ENCODE assay signal across 8 cellular contexts in the genomic region with DNA sequence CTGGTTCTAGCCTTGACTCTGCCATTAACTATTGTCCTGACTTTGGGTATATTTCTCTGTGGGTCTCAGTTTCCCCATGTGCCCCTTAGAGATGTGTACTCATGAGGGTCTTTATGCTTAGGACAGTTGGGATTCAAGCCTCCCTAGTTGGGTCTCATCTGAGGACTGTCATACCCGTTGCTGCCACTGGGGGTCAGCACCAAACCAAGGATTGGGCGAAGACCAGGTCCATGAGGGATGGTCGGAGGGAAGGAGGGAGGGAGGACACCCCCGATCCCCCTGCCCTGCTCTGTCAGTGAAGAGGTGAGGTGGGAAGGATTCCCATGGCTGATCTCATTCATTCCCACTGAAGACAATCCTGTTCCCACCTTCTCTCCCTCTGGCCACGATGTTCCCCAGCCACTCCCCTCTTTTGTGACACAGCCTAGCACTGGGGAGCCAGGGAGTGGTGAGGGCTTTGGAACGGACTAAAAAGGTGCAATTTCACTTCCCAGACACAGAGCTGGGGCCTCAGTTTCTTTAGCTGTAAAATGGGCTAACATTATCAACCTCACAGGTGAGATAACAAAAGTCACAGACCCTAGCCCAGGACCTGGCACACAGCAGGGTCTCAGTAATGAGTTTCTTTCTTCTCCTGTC. TPM values are rescaled to one million over a fixed set of nuclear protein-coding genes. Genes with fewer than 3 reads are reported as not detected.
A peak's percentile ranks its signal among the peaks of the same experiment; 100 is the strongest.
DNase-seq lines count a peak whose midpoint lies in the region; ATAC-seq and TF ChIP-seq lines count a peak whose summit lies in the region.

No MANE protein-coding gene starts in this region.

- no peaks in the 10 kb centered on the region for H3K4me1 ChIP-seq in gastrocnemius medialis

- intact Hi-C loops in left cardiac atrium (cut with DNase I) (loop anchor here (1.0 to 10.0 kb wide), 3 partner anchors 51 to 87 kb away; partner anchors contain the start of gene RPS3 (in 1 of the 2)), gastrocnemius medialis (cut with DNase I; ENCODE audit: low total_unique reads) (loop anchor here (1.0 kb wide), 1 partner anchor 87 kb away; no protein-coding TSS in a partner anchor)

- H3K36me3 Mint-ChIP-seq in activated naive CD8-positive, alpha-beta T cell treated with anti-CD3 and anti-CD28 coated beads, Interleukin-2, amount 50 U/mL, for 24 hours (ENCODE audit: low read depth): no peaks in the 10 kb centered on the region

- no peaks in the 10 kb centered on the region for H3K27me3 ChIP-seq in SU-DHL-6 (ENCODE audit: low read length)
- no peaks in the 10 kb centered on the region for H3K27me3 ChIP-seq in gastrocnemius medialis

- no peaks in the 10 kb centered on the region for H3F3A ChIP-seq in SU-DHL-6 (ENCODE audit: insufficient read depth)

- H3K9me3 ChIP-seq in SU-DHL-6 (ENCODE audit: insufficient read depth, low read length): no peaks in the 10 kb centered on the region
- H3K9me3 ChIP-seq in gastrocnemius medialis: no peaks in the 10 kb centered on the region

- no peaks in the 10 kb centered on the region for H3K27me3 Mint-ChIP-seq in activated naive CD8-positive, alpha-beta T cell treated with anti-CD3 and anti-CD28 coated beads, Interleukin-2, amount 50 U/mL, for 24 hours

- H3K4me2 ChIP-seq in SU-DHL-6 (ENCODE audit: low read depth, low read length, poor library complexity, severe bottlenecking): no peak overlapping the region

- TF ChIP-seq CTCF in SU-DHL-6 (IDR thresholded peaks at IDR 0.05; ENCODE audit: insufficient read depth, low read length, poor library complexity, severe bottlenecking) (peak; percentile 91), gastrocnemius medialis (IDR thresholded peaks at IDR 0.05 in 4 of 5, conservative IDR thresholded peaks at IDR 0.05 in 1 of 5) (peak; percentile 91 to 98 (median 97))

- ATAC-seq in HG03108 (IDR thresholded peaks at IDR 0.05; ENCODE audit: unreplicated experiment) (peak; percentile 47), left cardiac atrium (peak; percentile 77 to 80), gastrocnemius medialis (peak; percentile 78 to 89), HG03039 (IDR thresholded peaks at IDR 0.05; ENCODE audit: unreplicated experiment) (no peak)
- ATAC-seq in activated naive CD8-positive, alpha-beta T cell treated with anti-CD3 and anti-CD28 coated beads, Interleukin-2, amount 50 U/mL, for 24 hours: peak; percentile 73

- in situ Hi-C loops in gastrocnemius medialis (cut with MboI; ENCODE audit: low sequenced_read_pairs in 4 of 4): loop anchor here (5.0 kb wide), 1 partner anchor 87 kb away; no protein-coding TSS in a partner anchor

- TF ChIP-seq POLR2A in gastrocnemius medialis (IDR thresholded peaks at IDR 0.05): no peak

- H3K4me3 ChIP-seq in SU-DHL-6 (ENCODE audit: insufficient read depth, low read length, poor library complexity, severe bottlenecking): no peak overlapping the region
- H3K4me3 ChIP-seq in gastrocnemius medialis: no peak overlapping the region

- no peaks in the 10 kb centered on the region for H3K9me3 Mint-ChIP-seq in activated naive CD8-positive, alpha-beta T cell treated with anti-CD3 and anti-CD28 coated beads, Interleukin-2, amount 50 U/mL, for 24 hours

- H3K9ac ChIP-seq in SU-DHL-6 (ENCODE audit: low read length): no peak overlapping the region

- no peaks in the 10 kb centered on the region for H4K20me1 ChIP-seq in SU-DHL-6 (ENCODE audit: low read depth, low read length)

- H3K9me2 ChIP-seq in SU-DHL-6 (replicated peaks; ENCODE audit: insufficient read depth, low read length): no peaks in the 10 kb centered on the region

- H3K27ac Mint-ChIP-seq in activated naive CD8-positive, alpha-beta T cell treated with anti-CD3 and anti-CD28 coated beads, Interleukin-2, amount 50 U/mL, for 24 hours: no peak overlapping the region

- H2AFZ ChIP-seq in SU-DHL-6 (ENCODE audit: low read depth, low read length, severe bottlenecking): no peak overlapping the region

- H3K4me1 Mint-ChIP-seq in activated naive CD8-positive, alpha-beta T cell treated with anti-CD3 and anti-CD28 coated beads, Interleukin-2, amount 50 U/mL, for 24 hours: no peaks in the 10 kb centered on the region

- no peak overlapping the region for H3K4me3 Mint-ChIP-seq in activated naive CD8-positive, alpha-beta T cell treated with anti-CD3 and anti-CD28 coated beads, Interleukin-2, amount 50 U/mL, for 24 hours

- peak; percentile 67 for DNase-seq in EH (ENCODE audit: low read depth)
- peak; percentile 78 for DNase-seq in activated naive CD8-positive, alpha-beta T cell treated with anti-CD3 and anti-CD28 coated beads, Interleukin-2, amount 50 U/mL, for 24 hours
- DNase-seq in left cardiac atrium: peak; percentile 71
- peak; percentile 34 to 51 for DNase-seq in gastrocnemius medialis
- no peak for DNase-seq in amniotic stem cell (lab: John Stamatoyannopoulos, UW)

- H3K79me2 ChIP-seq in SU-DHL-6 (ENCODE audit: insufficient read depth, low read length): no peaks in the 10 kb centered on the region

- H3K36me3 ChIP-seq in SU-DHL-6 (ENCODE audit: low read length): no peaks in the 10 kb centered on the region
- H3K36me3 ChIP-seq in gastrocnemius medialis: no peaks in the 10 kb centered on the region

- no peak overlapping the region for H3K27ac ChIP-seq in SU-DHL-6 (ENCODE audit: low read depth, low read length)
- no peak overlapping the region for H3K27ac ChIP-seq in gastrocnemius medialis

RNA-seq across cellular contexts. Expression of gene KLHL35, which starts 12.4 kb away (rescaled TPM):
- 1 to 10 TPM; 1.1 to 1.2 TPM for total RNA-seq in left cardiac atrium
- 1 to 10 TPM in 2 of 4 donors, under 1 TPM in 1, not detected in 1; 0.53 to 1.8 (median 1.0) TPM for total RNA-seq in gastrocnemius medialis

RNA-seq across cellular contexts. Expression of gene RPS3, which starts 46.1 kb away (rescaled TPM):
- total RNA-seq in left cardiac atrium (1,000 to 10,000 TPM; 1,106 to 1,117 TPM), gastrocnemius medialis (100 to 1,000 TPM; 572 to 979 (median 746) TPM)
